Comparison of ENCODE assay signal across 8 cellular contexts in the genomic region with DNA sequence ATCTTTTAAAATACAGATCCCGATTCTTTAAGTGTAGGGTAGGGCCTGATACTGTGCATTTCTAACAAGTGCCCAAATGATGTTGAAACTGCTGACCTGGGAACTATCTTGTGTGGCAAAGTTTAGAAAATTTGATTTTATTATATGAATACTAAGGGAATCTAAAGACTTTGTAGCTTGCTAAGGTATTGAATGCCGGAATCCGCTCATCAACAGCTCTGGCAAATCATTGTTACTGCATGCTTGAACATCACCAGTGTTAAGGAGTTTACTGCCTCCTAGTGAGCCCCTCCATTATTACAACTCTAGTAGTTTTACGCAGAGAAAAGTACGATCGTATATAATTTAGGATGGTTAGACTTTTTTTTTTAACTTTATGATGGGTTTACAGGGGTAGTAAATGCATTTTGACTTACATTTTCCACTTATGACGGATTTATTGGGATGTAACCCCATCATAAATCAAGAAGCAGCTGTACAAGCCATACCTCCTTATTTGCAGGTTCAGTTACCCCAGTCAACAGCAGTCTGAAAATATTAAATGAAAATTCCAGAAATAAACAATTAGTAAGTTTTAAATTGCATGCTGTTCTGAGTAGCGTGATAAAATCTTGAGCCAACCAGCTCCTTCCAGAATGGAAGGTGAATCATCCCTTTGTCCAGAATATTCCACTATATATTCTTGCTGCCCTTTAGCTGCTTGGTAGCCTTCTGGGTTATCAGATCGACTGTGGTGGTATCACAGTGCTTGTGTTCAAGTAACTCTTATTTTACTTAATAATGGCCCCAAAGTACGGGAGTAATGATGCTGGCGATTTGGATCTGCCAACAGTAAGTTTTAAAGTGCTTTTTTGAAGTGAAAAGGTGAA. TPM values are rescaled to one million over a fixed set of nuclear protein-coding genes. Genes with fewer than 3 reads are reported as not detected.
A peak's percentile ranks its signal among the peaks of the same experiment; 100 is the strongest.
DNase-seq lines count a peak whose midpoint lies in the region; ATAC-seq and TF ChIP-seq lines count a peak whose summit lies in the region.

No MANE protein-coding gene starts in this region.

- peak overlapping the region; percentile 97 for H3K4me3 Mint-ChIP-seq in activated CD4-positive, alpha-beta T cell treated with anti-CD3 and anti-CD28 coated beads, Interleukin-2, amount 10 ng/mL, durations not matched to agents 7 days and 5 days

- H3K4me1 ChIP-seq in mucosa of descending colon (ENCODE audit: low read depth) (peaks cover 17% of the 10 kb centered on the region), upper lobe of left lung (peaks cover 18 to 31% (median 22%) of the 10 kb centered on the region in 4 donors)

- POLR2A ChIA-PET in activated CD4-positive, alpha-beta T cell treated with anti-CD3 and anti-CD28 coated beads, Interleukin-2, amount 10 ng/mL, durations not matched to agents 7 days and 5 days (lab: Charles Lee), result interaction anchor here (0.6 kb wide), 1 partner anchor 19 kb away, joined by 10 read pairs; no protein-coding TSS in a partner anchor

- H3K27ac Mint-ChIP-seq in activated CD4-positive, alpha-beta T cell treated with anti-CD3 and anti-CD28 coated beads, Interleukin-2, amount 10 ng/mL, durations not matched to agents 7 days and 5 days, result peak overlapping the region; percentile 99

- peak; percentile 59 for ATAC-seq in GM19455 (IDR thresholded peaks at IDR 0.05; ENCODE audit: unreplicated experiment)
- ATAC-seq in HG03520 (IDR thresholded peaks at IDR 0.05; ENCODE audit: unreplicated experiment), result peak; percentile 57
- ATAC-seq in mucosa of descending colon, result peak; percentile 82
- peak; percentile 87 to 88 for ATAC-seq in upper lobe of left lung (ENCODE audit: low FRiP score in 2 of 2)

- 17 to 30% methylated on average over 11 of the region's 11 CpGs for WGBS in upper lobe of left lung, 2 donors

- H3K36me3 Mint-ChIP-seq in activated CD4-positive, alpha-beta T cell treated with anti-CD3 and anti-CD28 coated beads, Interleukin-2, amount 10 ng/mL, durations not matched to agents 7 days and 5 days (ENCODE audit: low read depth), result peaks cover 22% of the 10 kb centered on the region

- H3K4me3 ChIP-seq in mucosa of descending colon (peak overlapping the region; percentile 54), upper lobe of left lung (peak overlapping the region; percentile 68 to 71 (median 69))

- no peaks in the 10 kb centered on the region for H3K27me3 Mint-ChIP-seq in activated CD4-positive, alpha-beta T cell treated with anti-CD3 and anti-CD28 coated beads, Interleukin-2, amount 10 ng/mL, durations not matched to agents 7 days and 5 days

- H3K36me3 ChIP-seq in mucosa of descending colon (ENCODE audit: low read depth) (no peaks in the 10 kb centered on the region), upper lobe of left lung (peaks cover 3 to 21% (median 13%) of the 10 kb centered on the region in 4 donors)

- CTCF ChIA-PET in activated CD4-positive, alpha-beta T cell treated with anti-CD3 and anti-CD28 coated beads, Interleukin-2, amount 10 ng/mL, durations not matched to agents 7 days and 5 days (lab: Charles Lee), result interaction anchor here (0.7 to 2.1 kb wide), 11 partner anchors 9 to 33 kb away, joined by 3 to 6 read pairs (median 4); no protein-coding TSS in a partner anchor

- no peaks in the 10 kb centered on the region for H3K9me3 ChIP-seq in mucosa of descending colon
- H3K9me3 ChIP-seq in upper lobe of left lung, result no peaks in the 10 kb centered on the region

- H3K27me3 ChIP-seq in upper lobe of left lung, result no peaks in the 10 kb centered on the region

- H3K27ac ChIP-seq in upper lobe of left lung, result peak overlapping the region; percentile 82 to 92 (median 88)

- TF ChIP-seq EP300 in upper lobe of left lung (IDR thresholded peaks at IDR 0.05), result no peak

- H3K9me3 Mint-ChIP-seq in activated CD4-positive, alpha-beta T cell treated with anti-CD3 and anti-CD28 coated beads, Interleukin-2, amount 10 ng/mL, durations not matched to agents 7 days and 5 days, result no peaks in the 10 kb centered on the region

- intact Hi-C loops in mucosa of descending colon (cut with DNase I, micrococcal nuclease), result no loop called here

- DNase-seq in DMS 273 (lab: John Stamatoyannopoulos, UW; ENCODE audit: unreplicated experiment), result peak; percentile 90
- peak; percentile 82 to 84 for DNase-seq in NCI-H446 (lab: John Stamatoyannopoulos, UW)
- peak; percentile 78 for DNase-seq in activated CD4-positive, alpha-beta T cell treated with anti-CD3 and anti-CD28 coated beads, Interleukin-2, amount 10 ng/mL, durations not matched to agents 7 days and 5 days
- peak; percentile 82 to 84 for DNase-seq in erythroblast (lab: John Stamatoyannopoulos, UW)
- peak in 1 of 3 donors; percentile 68 for DNase-seq in mucosa of descending colon
- peak in 1 of 2 donors; percentile 27 for DNase-seq in upper lobe of left lung

- TF ChIP-seq CTCF in mucosa of descending colon (IDR thresholded peaks at IDR 0.05), result peak; percentile 52
- peak; percentile 46 to 71 (median 64) for TF ChIP-seq CTCF in upper lobe of left lung (IDR thresholded peaks at IDR 0.05)

- no peak for TF ChIP-seq POLR2A in erythroblast (IDR thresholded peaks at IDR 0.05; ENCODE audit: low read length)
- TF ChIP-seq POLR2A in upper lobe of left lung (IDR thresholded peaks at IDR 0.05), result no peak

- H3K4me1 Mint-ChIP-seq in activated CD4-positive, alpha-beta T cell treated with anti-CD3 and anti-CD28 coated beads, Interleukin-2, amount 10 ng/mL, durations not matched to agents 7 days and 5 days, result peaks cover 31% of the 10 kb centered on the region

RNA-seq across cellular contexts. Expression of a gene that starts 0.9 kb away (rescaled TPM):
- 10 to 100 TPM; 18.5 to 19.0 TPM for total RNA-seq in activated CD4-positive, alpha-beta T cell treated with anti-CD3 and anti-CD28 coated beads, Interleukin-2, amount 10 ng/mL, durations not matched to agents 7 days and 5 days
- total RNA-seq in mucosa of descending colon (10 to 100 TPM in 2 of 3 donors, 1 to 10 TPM in 1; 8.3 to 24.0 (median 12.8) TPM), upper lobe of left lung (10 to 100 TPM in 5 of 6 donors, 1 to 10 TPM in 1; 3.1 to 18.0 (median 14.2) TPM)

RNA-seq across cellular contexts. Expression of a gene that starts 1.0 kb away (rescaled TPM):
- 10 to 100 TPM; 32.1 to 33.8 TPM for total RNA-seq in activated CD4-positive, alpha-beta T cell treated with anti-CD3 and anti-CD28 coated beads, Interleukin-2, amount 10 ng/mL, durations not matched to agents 7 days and 5 days
- total RNA-seq in mucosa of descending colon, result 10 to 100 TPM; 14.2 to 20.4 (median 14.4) TPM
- total RNA-seq in upper lobe of left lung, result 10 to 100 TPM; 11.5 to 43.2 (median 34.6) TPM
